ENCODE assay signal across 1 cellular context in genomic region chr14:64340560-64341196, GRCh38.
TF ChIP-seq lines count a peak whose summit lies in the region.

No MANE protein-coding gene starts in this region.

TF ChIP-seq in HCT116, 20 proteins besides CTCF, POLR2A, EP300 and RAD21:
- TF ChIP-seq JUND (IDR thresholded peaks at IDR 0.05) (no peak), SRF (IDR thresholded peaks at IDR 0.05; ENCODE audit: low read depth) (no peak), SP1 (IDR thresholded peaks at IDR 0.05; ENCODE audit: low read depth) (no peak), CBX3 (IDR thresholded peaks at IDR 0.05; ENCODE audit: low read depth) (peak; percentile 55; the same call in 1 of the 2 replicates)
